Comparison of ENCODE assay signal across 11 cellular contexts in the genomic region with DNA sequence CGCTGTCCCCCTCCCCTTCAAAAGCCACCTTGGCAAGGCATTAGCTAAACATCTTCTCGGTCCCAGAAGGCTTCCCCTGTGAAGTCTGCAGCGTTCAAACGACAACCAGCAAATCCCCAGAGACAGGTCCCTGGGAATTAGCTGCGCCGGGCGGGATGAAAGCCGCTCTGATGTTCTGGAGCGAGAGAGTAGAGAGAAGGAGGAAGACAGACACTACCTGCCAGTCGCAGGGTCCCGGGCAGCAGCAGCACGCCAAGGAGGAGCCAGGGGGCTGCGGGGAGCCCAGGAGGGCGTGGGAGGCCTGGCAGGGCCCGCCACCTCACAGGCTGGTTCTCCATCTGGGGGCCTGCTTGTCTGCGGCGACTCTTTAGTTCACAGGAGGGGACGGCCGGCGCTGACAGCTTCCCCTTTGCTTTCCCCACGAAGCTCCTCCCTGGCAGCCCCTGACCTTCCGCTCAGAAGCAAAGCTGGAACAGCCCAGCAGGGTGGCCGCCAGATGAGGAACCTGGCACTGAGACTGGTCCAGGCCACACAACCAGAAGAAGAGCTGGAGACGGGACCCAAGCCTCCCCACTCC. TPM values are rescaled to one million over a fixed set of nuclear protein-coding genes. Genes with fewer than 3 reads are reported as not detected.
DNase-seq lines count a peak whose midpoint lies in the region; ATAC-seq and TF ChIP-seq lines count a peak whose summit lies in the region.
"Had no signal": no experiment of that assay in that cellular context is flagged by ENCODE, and none has a peak within 500 bp of the region (broad histone marks: within the 10 kb centered on the region; RNA-seq: fewer than 3 reads in every experiment).

A gene with protein sequence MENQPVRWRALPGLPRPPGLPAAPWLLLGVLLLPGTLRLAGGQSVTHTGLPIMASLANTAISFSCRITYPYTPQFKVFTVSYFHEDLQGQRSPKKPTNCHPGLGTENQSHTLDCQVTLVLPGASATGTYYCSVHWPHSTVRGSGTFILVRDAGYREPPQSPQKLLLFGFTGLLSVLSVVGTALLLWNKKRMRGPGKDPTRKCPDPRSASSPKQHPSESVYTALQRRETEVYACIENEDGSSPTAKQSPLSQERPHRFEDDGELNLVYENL (minus strand): TSS at position 384 of the 577 bp plus-strand sequence. CDS start 46 bp downstream, at position 338.

- POLR2A ChIA-PET in CD8-positive, alpha-beta T cell (lab: Charles Lee): no interaction called here

- ATAC-seq in CD8-positive, alpha-beta T cell: no peak
- ATAC-seq in GM21423 (IDR thresholded peaks at IDR 0.05; ENCODE audit: unreplicated experiment): no peak

- H3K36me3 ChIP-seq in CD8-positive, alpha-beta T cell (ENCODE audit: insufficient read depth, low read length): no peaks in the 10 kb centered on the region

- no peaks in the 10 kb centered on the region for H3K36me3 Mint-ChIP-seq in CD8-positive, alpha-beta T cell
- H3K36me3 Mint-ChIP-seq: activated naive CD8-positive, alpha-beta T cell treated with anti-CD3 and anti-CD28 coated beads for 36 hours had no signal

- in situ Hi-C loops in KBM-7 (cut with MboI; ENCODE audit: low pct_unique_long_range_greater_than_20kb, low sequenced_read_pairs) (loop anchor here (25.0 kb wide), 1 partner anchor 270 kb away; no protein-coding TSS in a partner anchor), ACHN (cut with HindIII; ENCODE audit: low pct_ligation_motif_present, low pct_unique_long_range_greater_than_20kb, low sequenced_read_pairs) (no loop called here)

- peak within 1 kb of the TSS in 6 of 7 experiments; percentile 6 to 35 (median 18) for H3K4me3 ChIP-seq in skin epidermis
- no peak within 1 kb of the TSS for H3K4me3 ChIP-seq in CD8-positive, alpha-beta T cell (ENCODE audit: low read depth, low read length)

- H3K27me3 Mint-ChIP-seq in CD8-positive, alpha-beta T cell (ENCODE audit: low read depth): peaks cover 5% of the 10 kb centered on the region

- DNase-seq in KBM-7: peak; percentile 83
- peak; percentile 73 for DNase-seq in UCSD-AML1 (lab: John Stamatoyannopoulos, UW; ENCODE audit: unreplicated experiment)
- no peak for DNase-seq in CD8-positive, alpha-beta T cell
- DNase-seq in ACHN: no peak
- no peak for DNase-seq in activated naive CD4-positive, alpha-beta T cell treated with Interleukin-2 at 50 U/mL for 16 hours
- DNase-seq: activated naive CD8-positive, alpha-beta T cell treated with anti-CD3 and anti-CD28 coated beads for 36 hours; NCI-H2227 treated with DMSO at 0.1 percent for 48 hours had no signal

- H3K27ac ChIP-seq in layer of hippocampus (ENCODE audit: low read depth, low read length) (peak within 1 kb of the TSS; percentile 68), skin epidermis (peak within 1 kb of the TSS in 20 of 21 experiments; percentile 16 to 88 (median 58))
- H3K27ac ChIP-seq in CD8-positive, alpha-beta T cell (ENCODE audit: low read depth, low read length): no peak within 1 kb of the TSS
- H3K27ac ChIP-seq: VCaP had no signal

- no peak within 1 kb of the TSS for H3K27ac Mint-ChIP-seq in CD8-positive, alpha-beta T cell
- H3K27ac Mint-ChIP-seq: activated naive CD8-positive, alpha-beta T cell treated with anti-CD3 and anti-CD28 coated beads for 36 hours had no signal

- no peaks in the 10 kb centered on the region for H3K9me3 Mint-ChIP-seq in CD8-positive, alpha-beta T cell
- H3K9me3 Mint-ChIP-seq: activated naive CD8-positive, alpha-beta T cell treated with anti-CD3 and anti-CD28 coated beads for 36 hours had no signal

- no peak for TF ChIP-seq CTCF in CD8-positive, alpha-beta T cell (IDR thresholded peaks at IDR 0.05)

- H3K27me3 ChIP-seq in layer of hippocampus (ENCODE audit: control insufficient read depth, insufficient read depth, low read length): peaks cover 2% of the 10 kb centered on the region
- H3K27me3 ChIP-seq in CD8-positive, alpha-beta T cell (ENCODE audit: insufficient read depth, low read length): no peaks in the 10 kb centered on the region

- no peaks in the 10 kb centered on the region for H3K9me3 ChIP-seq in CD8-positive, alpha-beta T cell (ENCODE audit: low read length)

- intact Hi-C loops in CD8-positive, alpha-beta T cell (cut with DNase I, micrococcal nuclease): no loop called here

- H3K4me1 Mint-ChIP-seq in CD8-positive, alpha-beta T cell (ENCODE audit: low read depth): no peaks in the 10 kb centered on the region
- H3K4me1 Mint-ChIP-seq: activated naive CD8-positive, alpha-beta T cell treated with anti-CD3 and anti-CD28 coated beads for 36 hours had no signal

- CTCF ChIA-PET in CD8-positive, alpha-beta T cell (lab: Charles Lee): interaction anchor here (6.5 kb wide), 1 partner anchor 13 kb away, joined by 24 read pairs; no protein-coding TSS in a partner anchor

- no peaks in the 10 kb centered on the region for H3K4me1 ChIP-seq in CD8-positive, alpha-beta T cell (ENCODE audit: insufficient read depth, low read length)

- no peak within 1 kb of the TSS for H3K4me3 Mint-ChIP-seq in CD8-positive, alpha-beta T cell
- H3K4me3 Mint-ChIP-seq: activated naive CD8-positive, alpha-beta T cell treated with anti-CD3 and anti-CD28 coated beads for 36 hours had no signal

RNA-seq across cellular contexts. Expression of the gene that starts here (rescaled TPM):
- total RNA-seq in CD8-positive, alpha-beta T cell: not detected

Comparison
In these comparisons a context has a peak if more than half of its experiments do, and no peak if none do; other contexts are left out.
1. DNase-seq: peak in KBM-7 (single experiment) and UCSD-AML1 (single experiment); none in CD8-positive, alpha-beta T cell (0 of 7), ACHN (single experiment) and activated naive CD4-positive, alpha-beta T cell treated with Interleukin-2 at 50 U/mL for 16 hours (single experiment).